Comparison of ENCODE assay signal across 1 cellular context in the genomic region with DNA sequence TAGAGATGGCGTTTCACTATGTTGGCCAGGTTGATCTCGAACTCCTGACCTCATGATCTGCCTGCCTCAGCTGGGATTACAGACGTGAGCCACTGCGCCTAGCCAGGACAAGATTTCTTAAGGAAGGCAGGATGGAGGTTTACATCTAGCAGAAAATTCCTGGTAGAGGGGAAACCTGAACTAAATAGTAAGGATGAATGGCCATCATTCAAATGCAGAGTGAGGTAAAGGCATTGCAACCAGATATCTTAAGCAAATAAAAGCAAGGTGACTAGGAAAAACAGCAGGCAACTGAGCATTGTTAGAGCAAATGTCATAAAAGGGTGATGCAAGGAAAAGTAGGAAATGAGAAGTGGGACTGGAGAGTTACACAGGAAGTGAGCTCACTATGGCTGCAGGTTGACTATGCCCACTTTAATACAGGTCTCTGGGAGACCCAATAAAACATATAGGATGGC.
A peak's percentile ranks its signal among the peaks of the same experiment; 100 is the strongest.
TF ChIP-seq lines count a peak whose summit lies in the region.

No MANE protein-coding gene starts in this region.

TF ChIP-seq in H1, 55 proteins besides CTCF, POLR2A, EP300 and RAD21:
- TF ChIP-seq TBP (IDR thresholded peaks at IDR 0.05; ENCODE audit: low read depth, low read length): peak; percentile 53
- TF ChIP-seq TEAD4 (IDR thresholded peaks at IDR 0.05; ENCODE audit: low read depth, low read length): peak; percentile 70; the same call in 1 of the 2 replicates
- TF ChIP-seq NANOG (IDR thresholded peaks at IDR 0.05; ENCODE audit: insufficient read depth, low read depth, low read length, poor library complexity, severe bottlenecking): peak; percentile 52
- peak; percentile 79 for TF ChIP-seq CEBPB (IDR thresholded peaks at IDR 0.05; ENCODE audit: low read depth, low read length)
- 0 out of 2 replicates have a peak, but pooled peaks have one; percentile 64 for TF ChIP-seq JUND (IDR thresholded peaks at IDR 0.05; ENCODE audit: low read length)
- TF ChIP-seq, protein P1, sequence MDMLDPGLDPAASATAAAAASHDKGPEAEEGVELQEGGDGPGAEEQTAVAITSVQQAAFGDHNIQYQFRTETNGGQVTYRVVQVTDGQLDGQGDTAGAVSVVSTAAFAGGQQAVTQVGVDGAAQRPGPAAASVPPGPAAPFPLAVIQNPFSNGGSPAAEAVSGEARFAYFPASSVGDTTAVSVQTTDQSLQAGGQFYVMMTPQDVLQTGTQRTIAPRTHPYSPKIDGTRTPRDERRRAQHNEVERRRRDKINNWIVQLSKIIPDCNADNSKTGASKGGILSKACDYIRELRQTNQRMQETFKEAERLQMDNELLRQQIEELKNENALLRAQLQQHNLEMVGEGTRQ (IDR thresholded peaks at IDR 0.05; ENCODE audit: low read length): no peak
- TF ChIP-seq SP1 (IDR thresholded peaks at IDR 0.05; ENCODE audit: low read depth, low read length): peak; percentile 31; the same call in 1 of the 2 replicates
- TF ChIP-seq HDAC2 (IDR thresholded peaks at IDR 0.05; ENCODE audit: borderline replicate concordance in 1 of 2, low read depth in 2 of 2, low read length in 2 of 2): peak in 1 of 2 experiments; percentile 80; a peak in 1 of 4 replicates
- TF ChIP-seq FOSL1 (IDR thresholded peaks at IDR 0.05; ENCODE audit: insufficient read depth, low read depth, low read length): no peak
- TF ChIP-seq, protein P2, sequence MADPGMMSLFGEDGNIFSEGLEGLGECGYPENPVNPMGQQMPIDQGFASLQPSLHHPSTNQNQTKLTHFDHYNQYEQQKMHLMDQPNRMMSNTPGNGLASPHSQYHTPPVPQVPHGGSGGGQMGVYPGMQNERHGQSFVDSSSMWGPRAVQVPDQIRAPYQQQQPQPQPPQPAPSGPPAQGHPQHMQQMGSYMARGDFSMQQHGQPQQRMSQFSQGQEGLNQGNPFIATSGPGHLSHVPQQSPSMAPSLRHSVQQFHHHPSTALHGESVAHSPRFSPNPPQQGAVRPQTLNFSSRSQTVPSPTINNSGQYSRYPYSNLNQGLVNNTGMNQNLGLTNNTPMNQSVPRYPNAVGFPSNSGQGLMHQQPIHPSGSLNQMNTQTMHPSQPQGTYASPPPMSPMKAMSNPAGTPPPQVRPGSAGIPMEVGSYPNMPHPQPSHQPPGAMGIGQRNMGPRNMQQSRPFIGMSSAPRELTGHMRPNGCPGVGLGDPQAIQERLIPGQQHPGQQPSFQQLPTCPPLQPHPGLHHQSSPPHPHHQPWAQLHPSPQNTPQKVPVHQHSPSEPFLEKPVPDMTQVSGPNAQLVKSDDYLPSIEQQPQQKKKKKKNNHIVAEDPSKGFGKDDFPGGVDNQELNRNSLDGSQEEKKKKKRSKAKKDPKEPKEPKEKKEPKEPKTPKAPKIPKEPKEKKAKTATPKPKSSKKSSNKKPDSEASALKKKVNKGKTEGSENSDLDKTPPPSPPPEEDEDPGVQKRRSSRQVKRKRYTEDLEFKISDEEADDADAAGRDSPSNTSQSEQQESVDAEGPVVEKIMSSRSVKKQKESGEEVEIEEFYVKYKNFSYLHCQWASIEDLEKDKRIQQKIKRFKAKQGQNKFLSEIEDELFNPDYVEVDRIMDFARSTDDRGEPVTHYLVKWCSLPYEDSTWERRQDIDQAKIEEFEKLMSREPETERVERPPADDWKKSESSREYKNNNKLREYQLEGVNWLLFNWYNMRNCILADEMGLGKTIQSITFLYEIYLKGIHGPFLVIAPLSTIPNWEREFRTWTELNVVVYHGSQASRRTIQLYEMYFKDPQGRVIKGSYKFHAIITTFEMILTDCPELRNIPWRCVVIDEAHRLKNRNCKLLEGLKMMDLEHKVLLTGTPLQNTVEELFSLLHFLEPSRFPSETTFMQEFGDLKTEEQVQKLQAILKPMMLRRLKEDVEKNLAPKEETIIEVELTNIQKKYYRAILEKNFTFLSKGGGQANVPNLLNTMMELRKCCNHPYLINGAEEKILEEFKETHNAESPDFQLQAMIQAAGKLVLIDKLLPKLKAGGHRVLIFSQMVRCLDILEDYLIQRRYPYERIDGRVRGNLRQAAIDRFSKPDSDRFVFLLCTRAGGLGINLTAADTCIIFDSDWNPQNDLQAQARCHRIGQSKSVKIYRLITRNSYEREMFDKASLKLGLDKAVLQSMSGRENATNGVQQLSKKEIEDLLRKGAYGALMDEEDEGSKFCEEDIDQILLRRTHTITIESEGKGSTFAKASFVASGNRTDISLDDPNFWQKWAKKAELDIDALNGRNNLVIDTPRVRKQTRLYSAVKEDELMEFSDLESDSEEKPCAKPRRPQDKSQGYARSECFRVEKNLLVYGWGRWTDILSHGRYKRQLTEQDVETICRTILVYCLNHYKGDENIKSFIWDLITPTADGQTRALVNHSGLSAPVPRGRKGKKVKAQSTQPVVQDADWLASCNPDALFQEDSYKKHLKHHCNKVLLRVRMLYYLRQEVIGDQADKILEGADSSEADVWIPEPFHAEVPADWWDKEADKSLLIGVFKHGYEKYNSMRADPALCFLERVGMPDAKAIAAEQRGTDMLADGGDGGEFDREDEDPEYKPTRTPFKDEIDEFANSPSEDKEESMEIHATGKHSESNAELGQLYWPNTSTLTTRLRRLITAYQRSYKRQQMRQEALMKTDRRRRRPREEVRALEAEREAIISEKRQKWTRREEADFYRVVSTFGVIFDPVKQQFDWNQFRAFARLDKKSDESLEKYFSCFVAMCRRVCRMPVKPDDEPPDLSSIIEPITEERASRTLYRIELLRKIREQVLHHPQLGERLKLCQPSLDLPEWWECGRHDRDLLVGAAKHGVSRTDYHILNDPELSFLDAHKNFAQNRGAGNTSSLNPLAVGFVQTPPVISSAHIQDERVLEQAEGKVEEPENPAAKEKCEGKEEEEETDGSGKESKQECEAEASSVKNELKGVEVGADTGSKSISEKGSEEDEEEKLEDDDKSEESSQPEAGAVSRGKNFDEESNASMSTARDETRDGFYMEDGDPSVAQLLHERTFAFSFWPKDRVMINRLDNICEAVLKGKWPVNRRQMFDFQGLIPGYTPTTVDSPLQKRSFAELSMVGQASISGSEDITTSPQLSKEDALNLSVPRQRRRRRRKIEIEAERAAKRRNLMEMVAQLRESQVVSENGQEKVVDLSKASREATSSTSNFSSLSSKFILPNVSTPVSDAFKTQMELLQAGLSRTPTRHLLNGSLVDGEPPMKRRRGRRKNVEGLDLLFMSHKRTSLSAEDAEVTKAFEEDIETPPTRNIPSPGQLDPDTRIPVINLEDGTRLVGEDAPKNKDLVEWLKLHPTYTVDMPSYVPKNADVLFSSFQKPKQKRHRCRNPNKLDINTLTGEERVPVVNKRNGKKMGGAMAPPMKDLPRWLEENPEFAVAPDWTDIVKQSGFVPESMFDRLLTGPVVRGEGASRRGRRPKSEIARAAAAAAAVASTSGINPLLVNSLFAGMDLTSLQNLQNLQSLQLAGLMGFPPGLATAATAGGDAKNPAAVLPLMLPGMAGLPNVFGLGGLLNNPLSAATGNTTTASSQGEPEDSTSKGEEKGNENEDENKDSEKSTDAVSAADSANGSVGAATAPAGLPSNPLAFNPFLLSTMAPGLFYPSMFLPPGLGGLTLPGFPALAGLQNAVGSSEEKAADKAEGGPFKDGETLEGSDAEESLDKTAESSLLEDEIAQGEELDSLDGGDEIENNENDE (IDR thresholded peaks at IDR 0.05; ENCODE audit: insufficient replicate concordance, low read length): no peak
- TF ChIP-seq MAFK (IDR thresholded peaks at IDR 0.05; ENCODE audit: low read depth, low read length): no peak
- no peak for TF ChIP-seq GABPA (IDR thresholded peaks at IDR 0.05; ENCODE audit: borderline replicate concordance, insufficient read depth, low read length)
- TF ChIP-seq RFX5 (IDR thresholded peaks at IDR 0.05; ENCODE audit: borderline replicate concordance, low read depth, low read length): no peak
- TF ChIP-seq KDM1A (IDR thresholded peaks at IDR 0.05; ENCODE audit: borderline replicate concordance, low read length): peak; percentile 77; the same call in 1 of the 2 replicates
- peak; percentile 82 for TF ChIP-seq POU5F1 (IDR thresholded peaks at IDR 0.05; ENCODE audit: low read depth, low read length)
